Comparison of ENCODE assay signal across 1 cellular context in genomic region chr11:77176996-77177395, GRCh38.
TF ChIP-seq lines count a peak whose summit lies in the region.

No MANE protein-coding gene starts in this region.

TF ChIP-seq in H1, 55 proteins besides CTCF, POLR2A, EP300 and RAD21:
- no peak for TF ChIP-seq TAF7 (optimal IDR thresholded peaks at IDR 0.05; ENCODE audit: borderline replicate concordance, low read depth, low read length)
- no peak for TF ChIP-seq GTF2F1 (IDR thresholded peaks at IDR 0.05; ENCODE audit: borderline replicate concordance, low read depth, low read length)
- TF ChIP-seq BCL11A (IDR thresholded peaks at IDR 0.05; ENCODE audit: low read depth in 2 of 2, low read length in 2 of 2): no peak
- no peak for TF ChIP-seq CREB1 (IDR thresholded peaks at IDR 0.05)
- TF ChIP-seq TBP (IDR thresholded peaks at IDR 0.05; ENCODE audit: low read depth, low read length): no peak
